In genomic region chr17:40448639-40449261, GRCh38 we compare ENCODE assay signal across 1 cellular context.
TF ChIP-seq lines count a peak whose summit lies in the region.

No MANE protein-coding gene starts in this region.

TF ChIP-seq in HepG2, 621 proteins besides CTCF, POLR2A, EP300 and RAD21 (continued from another document and continues in another):
- peak; percentile 91 for TF ChIP-seq SKI (IDR thresholded peaks at IDR 0.05; ENCODE audit: partially characterized antibody)
- no peak; the same call in 1 of the 2 replicates for TF ChIP-seq ARNT2 (CRISPR knock-in tag; IDR thresholded peaks at IDR 0.05; ENCODE audit: low read depth)
- TF ChIP-seq FOXM1 (CRISPR knock-in tag; IDR thresholded peaks at IDR 0.05): no peak
- peak; percentile 61; the same call in 1 of the 2 replicates for TF ChIP-seq ZNF629 (CRISPR knock-in tag; conservative IDR thresholded peaks at IDR 0.05)
- TF ChIP-seq SSRP1 (CRISPR knock-in tag; IDR thresholded peaks at IDR 0.05): peak; percentile 92; the same call in 1 of the 2 replicates
- TF ChIP-seq HMGA1 (CRISPR knock-in tag; conservative IDR thresholded peaks at IDR 0.05): no peak
- no peak for TF ChIP-seq TAF1 (CRISPR knock-in tag; IDR thresholded peaks at IDR 0.05)
- TF ChIP-seq ZBTB38 (CRISPR knock-in tag; IDR thresholded peaks at IDR 0.05): 0 out of 2 replicates have a peak, but pooled peaks have one; percentile 67
- no peak for TF ChIP-seq ETS1 (CRISPR knock-in tag; IDR thresholded peaks at IDR 0.05)
- TF ChIP-seq, protein P1, sequence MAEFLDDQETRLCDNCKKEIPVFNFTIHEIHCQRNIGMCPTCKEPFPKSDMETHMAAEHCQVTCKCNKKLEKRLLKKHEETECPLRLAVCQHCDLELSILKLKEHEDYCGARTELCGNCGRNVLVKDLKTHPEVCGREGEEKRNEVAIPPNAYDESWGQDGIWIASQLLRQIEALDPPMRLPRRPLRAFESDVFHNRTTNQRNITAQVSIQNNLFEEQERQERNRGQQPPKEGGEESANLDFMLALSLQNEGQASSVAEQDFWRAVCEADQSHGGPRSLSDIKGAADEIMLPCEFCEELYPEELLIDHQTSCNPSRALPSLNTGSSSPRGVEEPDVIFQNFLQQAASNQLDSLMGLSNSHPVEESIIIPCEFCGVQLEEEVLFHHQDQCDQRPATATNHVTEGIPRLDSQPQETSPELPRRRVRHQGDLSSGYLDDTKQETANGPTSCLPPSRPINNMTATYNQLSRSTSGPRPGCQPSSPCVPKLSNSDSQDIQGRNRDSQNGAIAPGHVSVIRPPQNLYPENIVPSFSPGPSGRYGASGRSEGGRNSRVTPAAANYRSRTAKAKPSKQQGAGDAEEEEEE (CRISPR knock-in tag; IDR thresholded peaks at IDR 0.05; ENCODE audit: borderline replicate concordance): 0 out of 2 replicates have a peak, but pooled peaks have one; percentile 16
- peak; percentile 37; the same call in 1 of the 2 replicates for TF ChIP-seq ZFX (CRISPR knock-in tag; IDR thresholded peaks at IDR 0.05; ENCODE audit: low read depth)
- TF ChIP-seq ZMAT3 (CRISPR knock-in tag; conservative IDR thresholded peaks at IDR 0.05): no peak; the same call in 1 of the 2 replicates
- no peak for TF ChIP-seq E2F2 (CRISPR knock-in tag; IDR thresholded peaks at IDR 0.05; ENCODE audit: borderline replicate concordance)
- no peak for TF ChIP-seq TCF7L2 (IDR thresholded peaks at IDR 0.05; ENCODE audit: low read depth, low read length)
- peak; percentile 99 for TF ChIP-seq SAP130 (CRISPR knock-in tag; IDR thresholded peaks at IDR 0.05; ENCODE audit: low read depth)
- TF ChIP-seq, protein P2, sequence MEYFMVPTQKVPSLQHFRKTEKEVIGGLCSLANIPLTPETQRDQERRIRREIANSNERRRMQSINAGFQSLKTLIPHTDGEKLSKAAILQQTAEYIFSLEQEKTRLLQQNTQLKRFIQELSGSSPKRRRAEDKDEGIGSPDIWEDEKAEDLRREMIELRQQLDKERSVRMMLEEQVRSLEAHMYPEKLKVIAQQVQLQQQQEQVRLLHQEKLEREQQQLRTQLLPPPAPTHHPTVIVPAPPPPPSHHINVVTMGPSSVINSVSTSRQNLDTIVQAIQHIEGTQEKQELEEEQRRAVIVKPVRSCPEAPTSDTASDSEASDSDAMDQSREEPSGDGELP (IDR thresholded peaks at IDR 0.05; ENCODE audit: borderline replicate concordance, low read depth): peak; percentile 67; the same call in 1 of the 2 replicates
- TF ChIP-seq DNMT1 (CRISPR knock-in tag; IDR thresholded peaks at IDR 0.05): 0 out of 2 replicates have a peak, but pooled peaks have one; percentile 17
- no peak for TF ChIP-seq TCF12 (IDR thresholded peaks at IDR 0.05)
- no peak for TF ChIP-seq TCF12 (CRISPR knock-in tag; IDR thresholded peaks at IDR 0.05)
- TF ChIP-seq, protein P3, sequence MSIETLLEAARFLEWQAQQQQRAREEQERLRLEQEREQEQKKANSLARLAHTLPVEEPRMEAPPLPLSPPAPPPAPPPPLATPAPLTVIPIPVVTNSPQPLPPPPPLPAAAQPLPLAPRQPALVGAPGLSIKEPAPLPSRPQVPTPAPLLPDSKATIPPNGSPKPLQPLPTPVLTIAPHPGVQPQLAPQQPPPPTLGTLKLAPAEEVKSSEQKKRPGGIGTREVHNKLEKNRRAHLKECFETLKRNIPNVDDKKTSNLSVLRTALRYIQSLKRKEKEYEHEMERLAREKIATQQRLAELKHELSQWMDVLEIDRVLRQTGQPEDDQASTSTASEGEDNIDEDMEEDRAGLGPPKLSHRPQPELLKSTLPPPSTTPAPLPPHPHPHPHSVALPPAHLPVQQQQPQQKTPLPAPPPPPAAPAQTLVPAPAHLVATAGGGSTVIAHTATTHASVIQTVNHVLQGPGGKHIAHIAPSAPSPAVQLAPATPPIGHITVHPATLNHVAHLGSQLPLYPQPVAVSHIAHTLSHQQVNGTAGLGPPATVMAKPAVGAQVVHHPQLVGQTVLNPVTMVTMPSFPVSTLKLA (IDR thresholded peaks at IDR 0.05): peak; percentile 95
- peak; percentile 79 for TF ChIP-seq DNMT3B (CRISPR knock-in tag; conservative IDR thresholded peaks at IDR 0.05)
- no peak for TF ChIP-seq SUZ12 (IDR thresholded peaks at IDR 0.05; ENCODE audit: low read depth, low read length)
- TF ChIP-seq YEATS2 (CRISPR knock-in tag; IDR thresholded peaks at IDR 0.05; ENCODE audit: borderline replicate concordance): peak; percentile 67; the same call in 1 of the 2 replicates
- TF ChIP-seq MIXL1 (CRISPR knock-in tag; IDR thresholded peaks at IDR 0.05): 0 out of 2 replicates have a peak, but pooled peaks have one; percentile 36
- no peak for TF ChIP-seq ZNF577 (CRISPR knock-in tag; IDR thresholded peaks at IDR 0.05; ENCODE audit: borderline replicate concordance, low read depth)
- no peak for TF ChIP-seq FOXO4 (CRISPR knock-in tag; conservative IDR thresholded peaks at IDR 0.05)
- no peak for TF ChIP-seq RBFOX2 (IDR thresholded peaks at IDR 0.05; ENCODE audit: low read depth, low read length)
- TF ChIP-seq ATF7 (IDR thresholded peaks at IDR 0.05): no peak
- TF ChIP-seq ATF7 (CRISPR knock-in tag; IDR thresholded peaks at IDR 0.05): no peak
- no peak for TF ChIP-seq FUBP1 (CRISPR knock-in tag; IDR thresholded peaks at IDR 0.05; ENCODE audit: borderline replicate concordance)
- TF ChIP-seq, protein P4, sequence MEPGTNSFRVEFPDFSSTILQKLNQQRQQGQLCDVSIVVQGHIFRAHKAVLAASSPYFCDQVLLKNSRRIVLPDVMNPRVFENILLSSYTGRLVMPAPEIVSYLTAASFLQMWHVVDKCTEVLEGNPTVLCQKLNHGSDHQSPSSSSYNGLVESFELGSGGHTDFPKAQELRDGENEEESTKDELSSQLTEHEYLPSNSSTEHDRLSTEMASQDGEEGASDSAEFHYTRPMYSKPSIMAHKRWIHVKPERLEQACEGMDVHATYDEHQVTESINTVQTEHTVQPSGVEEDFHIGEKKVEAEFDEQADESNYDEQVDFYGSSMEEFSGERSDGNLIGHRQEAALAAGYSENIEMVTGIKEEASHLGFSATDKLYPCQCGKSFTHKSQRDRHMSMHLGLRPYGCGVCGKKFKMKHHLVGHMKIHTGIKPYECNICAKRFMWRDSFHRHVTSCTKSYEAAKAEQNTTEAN (CRISPR knock-in tag; conservative IDR thresholded peaks at IDR 0.05): peak; percentile 96; the same call in 1 of the 2 replicates
- peak; percentile 79; the same call in 1 of the 2 replicates for TF ChIP-seq CBX5 (CRISPR knock-in tag; IDR thresholded peaks at IDR 0.05; ENCODE audit: borderline replicate concordance)
- TF ChIP-seq KLF12 (CRISPR knock-in tag; IDR thresholded peaks at IDR 0.05; ENCODE audit: borderline replicate concordance): 0 out of 2 replicates have a peak, but pooled peaks have one; percentile 53
- TF ChIP-seq KAT2B (IDR thresholded peaks at IDR 0.05; ENCODE audit: borderline replicate concordance, low read depth, low read length): no peak
- no peak for TF ChIP-seq GPN1 (CRISPR knock-in tag; IDR thresholded peaks at IDR 0.05; ENCODE audit: borderline replicate concordance)
- TF ChIP-seq NFATC3 (CRISPR knock-in tag; IDR thresholded peaks at IDR 0.05): no peak
- no peak for TF ChIP-seq NRL (CRISPR knock-in tag; IDR thresholded peaks at IDR 0.05; ENCODE audit: borderline replicate concordance)
- TF ChIP-seq TBP (CRISPR knock-in tag; IDR thresholded peaks at IDR 0.05): no peak
- peak; percentile 89 for TF ChIP-seq HNF1B (CRISPR knock-in tag; IDR thresholded peaks at IDR 0.05)
- TF ChIP-seq ZNF143 (CRISPR knock-in tag; IDR thresholded peaks at IDR 0.05): peak; percentile 46; the same call in 1 of the 2 replicates
- no peak for TF ChIP-seq TOPORS (CRISPR knock-in tag; IDR thresholded peaks at IDR 0.05)
- TF ChIP-seq ZSCAN5A (CRISPR knock-in tag; IDR thresholded peaks at IDR 0.05; ENCODE audit: borderline replicate concordance): no peak
- peak; percentile 57; the same call in 1 of the 2 replicates for TF ChIP-seq SNAPC2 (CRISPR knock-in tag; IDR thresholded peaks at IDR 0.05)
- TF ChIP-seq ATF4 (CRISPR knock-in tag; IDR thresholded peaks at IDR 0.05): peak in 1 of 2 experiments; percentile 73; a peak in 2 of 4 replicates
- no peak for TF ChIP-seq ZBTB49 (CRISPR knock-in tag; IDR thresholded peaks at IDR 0.05; ENCODE audit: borderline replicate concordance)
